Comparison of ENCODE assay signal across 25 cellular contexts in genomic region chr20:48862279-48862678, GRCh38.
"Had no signal": no experiment of that assay in that cellular context is flagged by ENCODE, and none has a peak within 500 bp of the region (broad histone marks: within the 10 kb centered on the region; RNA-seq: fewer than 3 reads in every experiment).

No MANE protein-coding gene starts in this region.

- H3K27ac ChIP-seq: brain microvascular endothelial cell, cardiac muscle cell, PC-9 had no signal

- H3K4me2 ChIP-seq: PC-9 had no signal

- H3K36me3 ChIP-seq: brain microvascular endothelial cell, cardiac muscle cell had no signal

- DNase-seq: activated B cell treated with CpG ODN at 0.5 μM for 24 hours; activated CD4-positive, alpha-beta T cell treated with anti-CD3 and anti-CD28 coated beads for 1 hour; activated CD4-positive, alpha-beta T cell treated with anti-CD3 and anti-CD28 coated beads, Interleukin-2, amount 10 ng/mL, durations not matched to agents 24 days and 14 days; activated CD4-positive, alpha-beta T cell treated with anti-CD3 and anti-CD28 coated beads, Interleukin-2, amount 50 U/mL, for 48 hours; activated CD8-positive, alpha-beta memory T cell treated with anti-CD3 and anti-CD28 coated beads, Interleukin-2, amount 10 ng/mL, durations not matched to agents 7 days and 5 days; activated effector memory CD4-positive, alpha-beta T cell treated with anti-CD3 and anti-CD28 coated beads, Interleukin-2, amount 50 U/mL, for 16 hours; activated naive CD4-positive, alpha-beta T cell treated with Interleukin-2 at 50 U/mL for 16 hours; activated naive CD8-positive, alpha-beta T cell treated with anti-CD3 and anti-CD28 coated beads for 36 hours; activated T-cell treated with anti-CD3 and anti-CD28 coated beads, Interleukin-2, amount 50 U/mL, for 24 hours; brain microvascular endothelial cell; Kasumi-1; KBM-7; MV-4-11; NCI-H1092 treated with DMSO at 0.1 percent for 48 hours; NCI-H1417 treated with DMSO at 0.1 percent for 48 hours; NCI-H1694; NCI-H2029; NCI-H345; NCI-H510A; NCI-H526 treated with DMSO at 0.1 percent for 48 hours; NCI-H82; PC-9; SHP77 treated with DMSO at 0.1 percent for 48 hours; T-cell had no signal

- ATAC-seq: activated CD8-positive, alpha-beta memory T cell treated with anti-CD3 and anti-CD28 coated beads, Interleukin-2, amount 10 ng/mL, durations not matched to agents 7 days and 5 days; T-cell had no signal

- H3K4me3 ChIP-seq: cardiac muscle cell, PC-9 had no signal

- H2AFZ ChIP-seq: PC-9 had no signal

- H3K27me3 ChIP-seq: brain microvascular endothelial cell had no signal
